In genomic region chr7:979886-980571, GRCh38 we compare ENCODE assay signal across 13 cellular contexts. TPM values are rescaled to one million over a fixed set of nuclear protein-coding genes. Genes with fewer than 3 reads are reported as not detected.
A peak's percentile ranks its signal among the peaks of the same experiment; 100 is the strongest.
DNase-seq lines count a peak whose midpoint lies in the region; ATAC-seq and TF ChIP-seq lines count a peak whose summit lies in the region.
"Had no signal": no experiment of that assay in that cellular context is flagged by ENCODE, and none has a peak within 500 bp of the region (broad histone marks: within the 10 kb centered on the region; RNA-seq: fewer than 3 reads in every experiment).

No MANE protein-coding gene starts in this region.

- 82% methylated on average over 15 of the region's 15 CpGs for WGBS in hepatocyte (ENCODE audit: low lambda C conversion rate, missing lambda C conversion rate)

- H3K27me3 ChIP-seq in hepatocyte: no peaks in the 10 kb centered on the region

- in situ Hi-C loops in ACHN (cut with HindIII; ENCODE audit: low pct_ligation_motif_present, low pct_unique_long_range_greater_than_20kb, low sequenced_read_pairs): no loop called here

- peaks cover 11% of the 10 kb centered on the region for H3K79me2 ChIP-seq in hepatocyte

- no peaks in the 10 kb centered on the region for H3K9me3 ChIP-seq in hepatocyte (ENCODE audit: low read depth)

- DNase-seq in ACHN: peak; percentile 89
- DNase-seq in hepatocyte (ENCODE audit: low spot score): no peak
- no peak for DNase-seq in HCEC 1CT
- no peak for DNase-seq in NCI-H1694 treated with DMSO at 0.1 percent for 48 hours (lab: John Stamatoyannopoulos, UW)
- DNase-seq in HT-29 (ENCODE audit: low spot score): no peak
- DNase-seq: dorsolateral prefrontal cortex, immature natural killer cell, midbrain, posterior cingulate gyrus had no signal

- no peak for TF ChIP-seq CTCF in hepatocyte (IDR thresholded peaks at IDR 0.05; ENCODE audit: poor library complexity)

- ATAC-seq in GM18511 (IDR thresholded peaks at IDR 0.05; ENCODE audit: unreplicated experiment) (peak; percentile 39), HG02840 (IDR thresholded peaks at IDR 0.05; ENCODE audit: low FRiP score, unreplicated experiment) (no peak)

- no peak overlapping the region for H3K4me3 ChIP-seq in hepatocyte
- H3K4me3 ChIP-seq: dorsolateral prefrontal cortex had no signal

- peak overlapping the region; percentile 99 for H3K27ac ChIP-seq in hepatocyte
- H3K27ac ChIP-seq: dorsolateral prefrontal cortex, HL-60 had no signal

- no peaks in the 10 kb centered on the region for H3K36me3 ChIP-seq in hepatocyte (replicated peaks; ENCODE audit: insufficient read depth, low read depth)

- 0 out of 2 replicates have a peak, but pooled peaks have one; percentile 27 for TF ChIP-seq POLR2A in Raji (IDR thresholded peaks at IDR 0.05; ENCODE audit: insufficient read depth, low read depth, low read length)

- no peaks in the 10 kb centered on the region for H3K9me2 ChIP-seq in hepatocyte (replicated peaks; ENCODE audit: insufficient read depth)

- no peak overlapping the region for H2AFZ ChIP-seq in hepatocyte

- peaks cover 38% of the 10 kb centered on the region for H3K4me1 ChIP-seq in hepatocyte (ENCODE audit: insufficient read depth)

- no peaks in the 10 kb centered on the region for H4K20me1 ChIP-seq in hepatocyte (ENCODE audit: insufficient read depth, poor library complexity, severe bottlenecking)

- no peak overlapping the region for H3K4me2 ChIP-seq in hepatocyte

RNA-seq across cellular contexts. Expression of gene CYP2W1, which starts 3.0 kb away (rescaled TPM):
- 20.3 and 31.1 TPM in 2 replicates for total RNA-seq in hepatocyte
- 72.3 and 112 TPM in 2 replicates for polyA plus RNA-seq in hepatocyte
- 1.9 and 3.7 TPM in 2 replicates for total RNA-seq in HT-29 (2014; rRNA removed; shearing (Covaris generic))
- polyA plus RNA-seq: immature natural killer cell had no signal

RNA-seq across cellular contexts. Expression of gene COX19, which starts 4.7 kb away (rescaled TPM):
- 9.9 and 11.6 TPM in 2 replicates for total RNA-seq in hepatocyte
- polyA plus RNA-seq in hepatocyte: 18.9 and 21.2 TPM in 2 replicates
- 15.2 and 21.6 TPM in 2 replicates for total RNA-seq in HT-29 (2014; rRNA removed; shearing (Covaris generic))

RNA-seq across cellular contexts. Expression of gene ADAP1, which starts 25.5 kb away (rescaled TPM):
- total RNA-seq in hepatocyte: 25.8 and 35.7 TPM in 2 replicates
- polyA plus RNA-seq in hepatocyte: 16.3 and 25.6 TPM in 2 replicates
- total RNA-seq in HT-29 (2014; rRNA removed; shearing (Covaris generic)): 535 and 538 TPM in 2 replicates

Comparison
In these comparisons a context has a peak if more than half of its experiments do, and no peak if none do; other contexts are left out.
1. RNA of gene ADAP1, which starts 25.5 kb away (total RNA-seq): 535 to 538 TPM in HT-29; 25.8 to 35.7 TPM in hepatocyte; every median in the first group is over 10 times any median in the second.